In genomic region chr7:128035712-128036111, GRCh38 we compare ENCODE assay signal across 8 cellular contexts. TPM values are rescaled to one million over a fixed set of nuclear protein-coding genes. Genes with fewer than 3 reads are reported as not detected.
DNase-seq lines count a peak whose midpoint lies in the region; ATAC-seq and TF ChIP-seq lines count a peak whose summit lies in the region.

No MANE protein-coding gene starts in this region.

- H3F3A ChIP-seq in DOHH2 (ENCODE audit: control insufficient read depth, insufficient read depth), result peaks cover 3% of the 10 kb centered on the region; the same call in 1 of the 2 replicates

- H3K4me1 Mint-ChIP-seq in WTC11, result peaks cover 9% of the 10 kb centered on the region
- H3K4me1 Mint-ChIP-seq in T-cell, result peaks cover 0 to 9% (median 3%) of the 10 kb centered on the region in 3 donors

- no peak overlapping the region for H3K27ac ChIP-seq in DOHH2 (ENCODE audit: low read depth, low read length)
- H3K27ac ChIP-seq in gastrocnemius medialis, result no peak overlapping the region

- no peak overlapping the region for H3K4me3 Mint-ChIP-seq in WTC11
- no peak overlapping the region for H3K4me3 Mint-ChIP-seq in T-cell

- H3K9me3 Mint-ChIP-seq in WTC11, result no peaks in the 10 kb centered on the region
- no peaks in the 10 kb centered on the region for H3K9me3 Mint-ChIP-seq in T-cell

- peaks cover 4% of the 10 kb centered on the region; the same call in 1 of the 2 replicates for H3K79me2 ChIP-seq in DOHH2 (ENCODE audit: control insufficient read depth, low read length)

- H3K27me3 Mint-ChIP-seq in WTC11 (ENCODE audit: low read depth), result peaks cover 18% of the 10 kb centered on the region
- H3K27me3 Mint-ChIP-seq in T-cell, result peaks cover 0 to 1% of the 10 kb centered on the region in 2 donors

- peaks cover 53% of the 10 kb centered on the region for H3K4me1 ChIP-seq in DOHH2 (ENCODE audit: control insufficient read depth, low read length)
- peaks cover 3% of the 10 kb centered on the region in 2 donors for H3K4me1 ChIP-seq in gastrocnemius medialis

- TF ChIP-seq CTCF in DOHH2 (IDR thresholded peaks at IDR 0.05; ENCODE audit: low read depth, low read length, poor library complexity, severe bottlenecking) (peak; percentile 71), WTC11 (IDR thresholded peaks at IDR 0.05) (no peak), gastrocnemius medialis (IDR thresholded peaks at IDR 0.05 in 4 of 5, conservative IDR thresholded peaks at IDR 0.05 in 1 of 5) (peak in 1 of 5 experiments; percentile 9)

- intact Hi-C loops in gastrocnemius medialis (cut with DNase I; ENCODE audit: low total_unique reads) (loop anchor here (10.0 kb wide), 1 partner anchor 169 kb away; no protein-coding TSS in a partner anchor), Right ventricle myocardium superior (cut with DNase I) (no loop called here)

- H3K4me2 ChIP-seq in DOHH2 (ENCODE audit: low read length), result peak overlapping the region; percentile 49

- H3K36me3 ChIP-seq in DOHH2 (ENCODE audit: control insufficient read depth, low read length), result no peaks in the 10 kb centered on the region
- no peaks in the 10 kb centered on the region for H3K36me3 ChIP-seq in gastrocnemius medialis

- H3K27me3 ChIP-seq in DOHH2 (ENCODE audit: control insufficient read depth, low read length) (0 out of 2 replicates have a peak, but pooled peaks cover 3% of the 10 kb centered on the region), gastrocnemius medialis (no peaks in the 10 kb centered on the region)

- no peak overlapping the region for H3K27ac Mint-ChIP-seq in WTC11
- H3K27ac Mint-ChIP-seq in T-cell, result no peak overlapping the region

- CTCF ChIA-PET in WTC11 (lab: Charles Lee), result interaction anchor here (0.6 to 4.4 kb wide), 19 partner anchors 9 to 243 kb away, joined by 3 to 58 read pairs (median 4); no protein-coding TSS in a partner anchor
- CTCF ChIA-PET in T-cell (lab: Charles Lee), result interaction anchor here in 1 of 2 donors (0.8 to 1.6 kb wide), 2 partner anchors 174 to 326 kb away, joined by 3 to 4 read pairs; no protein-coding TSS in a partner anchor

- TF ChIP-seq POLR2A in gastrocnemius medialis (IDR thresholded peaks at IDR 0.05), result no peak

- POLR2A ChIA-PET in WTC11 (lab: Charles Lee) (interaction anchor here (1.0 kb wide), 1 partner anchor 170 kb away, joined by 3 read pairs; no protein-coding TSS in a partner anchor), T-cell (lab: Charles Lee) (no interaction called here)

- in situ Hi-C loops in gastrocnemius medialis (cut with MboI; ENCODE audit: low sequenced_read_pairs in 4 of 4), result no loop called here

- H3K36me3 Mint-ChIP-seq in WTC11, result no peaks in the 10 kb centered on the region
- no peaks in the 10 kb centered on the region for H3K36me3 Mint-ChIP-seq in T-cell

- peaks cover 12% of the 10 kb centered on the region; the same call in 1 of the 2 replicates for H4K20me1 ChIP-seq in DOHH2 (ENCODE audit: control insufficient read depth, insufficient read depth, low read depth, low read length)

- H3K4me3 ChIP-seq in DOHH2 (ENCODE audit: low read length) (peak overlapping the region; percentile 22), gastrocnemius medialis (no peak overlapping the region)

- H3K9me2 ChIP-seq in DOHH2 (replicated peaks; ENCODE audit: control insufficient read depth, low read length), result no peaks in the 10 kb centered on the region

- ATAC-seq in WTC11 (peak; percentile 41), gastrocnemius medialis (no peak), GM21529 (IDR thresholded peaks at IDR 0.05; ENCODE audit: unreplicated experiment) (no peak), Right ventricle myocardium superior (ENCODE audit: poor library complexity) (no peak), T-cell (replicated peaks in 1 of 4) (no peak)

- H3K9me3 ChIP-seq in DOHH2 (ENCODE audit: control insufficient read depth, insufficient read depth, low read length) (no peaks in the 10 kb centered on the region), gastrocnemius medialis (no peaks in the 10 kb centered on the region)

- DNase-seq in Kasumi-1 (lab: John Stamatoyannopoulos, UW) (peak; percentile 52 to 72), WTC11 (ENCODE audit: low spot score) (no peak), medulla oblongata (ENCODE audit: extremely low spot score) (peak; percentile 79), gastrocnemius medialis (no peak), Right ventricle myocardium superior (no peak), T-cell (no peak)

TF ChIP-seq in WTC11, 78 proteins besides CTCF, POLR2A, EP300 and RAD21:
- TF ChIP-seq E2F5 (CRISPR knock-in tag; IDR thresholded peaks at IDR 0.05) (no peak), PREB (CRISPR knock-in tag; IDR thresholded peaks at IDR 0.05; ENCODE audit: borderline replicate concordance) (no peak), FOXK1 (CRISPR knock-in tag; IDR thresholded peaks at IDR 0.05) (no peak), MYBL2 (CRISPR knock-in tag; IDR thresholded peaks at IDR 0.05) (no peak)

RNA-seq across cellular contexts. Expression of gene LRRC4, which starts 4.5 kb away (rescaled TPM):
- total RNA-seq in WTC11 (2021) (7.8 to 14.9 TPM (median 9.9 TPM) in 3 replicates), gastrocnemius medialis (1 to 10 TPM in 1 of 4 donors, under 1 TPM in 3; 0.29 to 4.3 (median 0.96) TPM), Right ventricle myocardium superior (1.9 TPM), T-cell (under 1 TPM in 3 of 5 donors, not detected in 2; 0.07 to 0.77 (median 0.18) TPM)

Comparison
In these comparisons a context has a peak if more than half of its experiments do, and no peak if none do; other contexts are left out.
1. DNase-seq: peak in Kasumi-1 (2 of 2) and medulla oblongata (single experiment); none in WTC11 (single experiment), gastrocnemius medialis (0 of 2), Right ventricle myocardium superior (single experiment) and T-cell (0 of 34).